ENCODE assay signal across 18 cellular contexts in the genomic region with DNA sequence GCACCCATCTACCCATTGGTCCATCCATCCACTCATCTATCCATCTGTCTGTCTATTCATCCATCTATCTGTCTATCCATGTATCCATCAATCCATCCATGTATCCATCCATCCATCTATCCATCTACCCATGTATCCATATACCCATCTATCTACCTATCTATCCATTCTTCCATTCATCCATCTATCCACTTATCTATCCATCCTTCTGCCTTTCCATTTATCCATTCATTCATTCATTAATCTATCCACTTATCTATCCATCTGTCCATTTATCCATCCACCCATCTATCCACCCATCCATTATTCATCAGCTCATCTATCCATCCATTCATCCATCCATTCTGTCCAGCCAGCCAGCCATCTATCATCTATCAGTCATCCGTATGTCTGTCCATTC. TPM values are rescaled to one million over a fixed set of nuclear protein-coding genes. Genes with fewer than 3 reads are reported as not detected.
DNase-seq lines count a peak whose midpoint lies in the region; ATAC-seq, FAIRE-seq and TF ChIP-seq lines count a peak whose summit lies in the region.
"Had no signal": no experiment of that assay in that cellular context is flagged by ENCODE, and none has a peak within 500 bp of the region (broad histone marks: within the 10 kb centered on the region; RNA-seq: fewer than 3 reads in every experiment).

No MANE protein-coding gene starts in this region.

- no peak overlapping the region for H3K4me3 ChIP-seq in CD8-positive, alpha-beta T cell (ENCODE audit: low read depth, low read length)
- H3K4me3 ChIP-seq in aorta (ENCODE audit: low read length in 2 of 2) = no peak overlapping the region
- H3K4me3 ChIP-seq: HAP-1, K562 had no signal

- no peaks in the 10 kb centered on the region for H3K27me3 ChIP-seq in CD8-positive, alpha-beta T cell (ENCODE audit: insufficient read depth, low read length)
- H3K27me3 ChIP-seq in aorta (ENCODE audit: control insufficient read depth in 1 of 2, insufficient read depth in 2 of 2, low read length in 1 of 2) = no peaks in the 10 kb centered on the region

- no peak overlapping the region for H3K27ac ChIP-seq in CD8-positive, alpha-beta T cell (ENCODE audit: low read depth, low read length)
- H3K27ac ChIP-seq in aorta (ENCODE audit: low read depth in 1 of 2, low read length in 2 of 2) = no peak overlapping the region

- peak overlapping the region; percentile 3 for H3K27ac Mint-ChIP-seq in activated CD4-positive, alpha-beta T cell treated with anti-CD3 and anti-CD28 coated beads, Interleukin-2, amount 10 ng/mL, durations not matched to agents 7 days and 5 days
- no peak overlapping the region for H3K27ac Mint-ChIP-seq in activated CD4-positive, alpha-beta T cell treated with anti-CD3 and anti-CD28 coated beads for 36 hours
- peak overlapping the region; percentile 16 for H3K27ac Mint-ChIP-seq in CD8-positive, alpha-beta T cell
- peak overlapping the region; percentile 24 for H3K27ac Mint-ChIP-seq in glutamatergic neuron (ENCODE audit: unreplicated experiment)
- H3K27ac Mint-ChIP-seq: B cell; CD4-positive, alpha-beta T cell; HFFc6 had no signal

- peaks cover 5% of the 10 kb centered on the region for H3K9me3 ChIP-seq in CD8-positive, alpha-beta T cell (ENCODE audit: low read length)
- H3K9me3 ChIP-seq in aorta (ENCODE audit: control insufficient read depth, low read length) = no peaks in the 10 kb centered on the region

- H3K9me3 Mint-ChIP-seq in activated CD4-positive, alpha-beta T cell treated with anti-CD3 and anti-CD28 coated beads, Interleukin-2, amount 10 ng/mL, durations not matched to agents 7 days and 5 days = peaks cover 7% of the 10 kb centered on the region
- H3K9me3 Mint-ChIP-seq in activated CD4-positive, alpha-beta T cell treated with anti-CD3 and anti-CD28 coated beads for 36 hours (ENCODE audit: low read depth) = peaks cover 16% of the 10 kb centered on the region
- H3K9me3 Mint-ChIP-seq in CD8-positive, alpha-beta T cell = peaks cover 14% of the 10 kb centered on the region
- peaks cover 4% of the 10 kb centered on the region for H3K9me3 Mint-ChIP-seq in glutamatergic neuron (ENCODE audit: unreplicated experiment)

- ATAC-seq in activated CD4-positive, alpha-beta T cell treated with anti-CD3 and anti-CD28 coated beads for 36 hours = no peak
- ATAC-seq in CD8-positive, alpha-beta T cell = no peak
- ATAC-seq in aorta (ENCODE audit: low FRiP score) = no peak

- CTCF ChIA-PET in activated CD4-positive, alpha-beta T cell treated with anti-CD3 and anti-CD28 coated beads, Interleukin-2, amount 10 ng/mL, durations not matched to agents 7 days and 5 days (lab: Charles Lee) = interaction anchor here (0.8 to 1.2 kb wide), 2 partner anchors 18 to 29 kb away, joined by 3 read pairs; no protein-coding TSS in a partner anchor
- CTCF ChIA-PET in activated CD4-positive, alpha-beta T cell treated with anti-CD3 and anti-CD28 coated beads for 36 hours (lab: Charles Lee) = interaction anchor here (0.8 to 1.5 kb wide), 7 partner anchors 12 to 116 kb away, joined by 3 to 6 read pairs (median 3); no protein-coding TSS in a partner anchor
- CTCF ChIA-PET in CD8-positive, alpha-beta T cell (lab: Charles Lee) = interaction anchor here (1.3 to 8.2 kb wide), 8 partner anchors 9 to 114 kb away, joined by 3 to 55 read pairs (median 4); no protein-coding TSS in a partner anchor

- H3K4me1 Mint-ChIP-seq in activated CD4-positive, alpha-beta T cell treated with anti-CD3 and anti-CD28 coated beads, Interleukin-2, amount 10 ng/mL, durations not matched to agents 7 days and 5 days = peaks cover 4% of the 10 kb centered on the region
- H3K4me1 Mint-ChIP-seq in activated CD4-positive, alpha-beta T cell treated with anti-CD3 and anti-CD28 coated beads for 36 hours = peaks cover 5% of the 10 kb centered on the region
- H3K4me1 Mint-ChIP-seq in CD8-positive, alpha-beta T cell (ENCODE audit: low read depth) = peaks cover 2% of the 10 kb centered on the region
- no peaks in the 10 kb centered on the region for H3K4me1 Mint-ChIP-seq in glutamatergic neuron (ENCODE audit: low read depth, unreplicated experiment)

- peaks cover 97% of the 10 kb centered on the region for H3K36me3 Mint-ChIP-seq in activated CD4-positive, alpha-beta T cell treated with anti-CD3 and anti-CD28 coated beads, Interleukin-2, amount 10 ng/mL, durations not matched to agents 7 days and 5 days (ENCODE audit: low read depth)
- H3K36me3 Mint-ChIP-seq in activated CD4-positive, alpha-beta T cell treated with anti-CD3 and anti-CD28 coated beads for 36 hours (ENCODE audit: low read depth) = peaks cover 81% of the 10 kb centered on the region
- H3K36me3 Mint-ChIP-seq in CD8-positive, alpha-beta T cell = peaks cover 94% of the 10 kb centered on the region
- H3K36me3 Mint-ChIP-seq in glutamatergic neuron (ENCODE audit: unreplicated experiment) = peaks cover 10% of the 10 kb centered on the region

- H3K36me3 ChIP-seq in CD8-positive, alpha-beta T cell (ENCODE audit: insufficient read depth, low read length) = peaks cover 60% of the 10 kb centered on the region
- H3K36me3 ChIP-seq in aorta (ENCODE audit: control insufficient read depth in 1 of 2, insufficient read depth in 2 of 2, low read length in 1 of 2) = peaks cover 5 to 15% of the 10 kb centered on the region in 2 donors

- no peaks in the 10 kb centered on the region for H3K4me1 ChIP-seq in CD8-positive, alpha-beta T cell (ENCODE audit: insufficient read depth, low read length)
- H3K4me1 ChIP-seq in aorta (ENCODE audit: control insufficient read depth in 1 of 2, insufficient read depth in 2 of 2, low read length in 2 of 2) = no peaks in the 10 kb centered on the region
- H3K4me1 ChIP-seq: HAP-1 had no signal

- POLR2A ChIA-PET in activated CD4-positive, alpha-beta T cell treated with anti-CD3 and anti-CD28 coated beads, Interleukin-2, amount 10 ng/mL, durations not matched to agents 7 days and 5 days (lab: Charles Lee) = no interaction called here
- POLR2A ChIA-PET in activated CD4-positive, alpha-beta T cell treated with anti-CD3 and anti-CD28 coated beads for 36 hours (lab: Charles Lee) = no interaction called here
- POLR2A ChIA-PET in CD8-positive, alpha-beta T cell (lab: Charles Lee) = no interaction called here

- WGBS in aorta, 2 donors = 98 to 100% methylated on average over 1 of the region's 1 CpG

- peak; percentile 13 for FAIRE-seq in HTR-8/SVneo (lab: Jason Lieb, UNC)
- FAIRE-seq: D721Med, GM12892 had no signal

- no peak for DNase-seq in activated CD4-positive, alpha-beta T cell treated with anti-CD3 and anti-CD28 coated beads, Interleukin-2, amount 10 ng/mL, durations not matched to agents 7 days and 5 days
- no peak for DNase-seq in activated CD4-positive, alpha-beta T cell treated with anti-CD3 and anti-CD28 coated beads for 36 hours
- no peak for DNase-seq in CD8-positive, alpha-beta T cell
- no peak for DNase-seq in HTR-8/SVneo (ENCODE audit: insufficient read length, low spot score)
- no peak for DNase-seq in glutamatergic neuron
- DNase-seq in aorta = no peak
- no peak for DNase-seq in NCI-H146 treated with DMSO at 0.1 percent for 48 hours (lab: John Stamatoyannopoulos, UW; ENCODE audit: unreplicated experiment)
- DNase-seq: C1 segment of cervical spinal cord, DND-41, GDM1, GOT3, HFFc6 had no signal

- no peaks in the 10 kb centered on the region for H3K27me3 Mint-ChIP-seq in activated CD4-positive, alpha-beta T cell treated with anti-CD3 and anti-CD28 coated beads, Interleukin-2, amount 10 ng/mL, durations not matched to agents 7 days and 5 days
- H3K27me3 Mint-ChIP-seq in activated CD4-positive, alpha-beta T cell treated with anti-CD3 and anti-CD28 coated beads for 36 hours = no peaks in the 10 kb centered on the region
- H3K27me3 Mint-ChIP-seq in CD8-positive, alpha-beta T cell (ENCODE audit: low read depth) = no peaks in the 10 kb centered on the region
- no peaks in the 10 kb centered on the region for H3K27me3 Mint-ChIP-seq in glutamatergic neuron (ENCODE audit: unreplicated experiment)
- H3K27me3 Mint-ChIP-seq: B cell; CD4-positive, alpha-beta T cell had no signal

- TF ChIP-seq CTCF in CD8-positive, alpha-beta T cell (IDR thresholded peaks at IDR 0.05) = no peak
- no peak for TF ChIP-seq CTCF in glutamatergic neuron (IDR thresholded peaks at IDR 0.05; ENCODE audit: partially characterized antibody, unreplicated experiment)

- intact Hi-C loops in activated CD4-positive, alpha-beta T cell treated with anti-CD3 and anti-CD28 coated beads for 36 hours (cut with DNase I, micrococcal nuclease) = loop anchor here (1.0 kb wide), 1 partner anchor 48 kb away; no protein-coding TSS in a partner anchor
- intact Hi-C loops in CD8-positive, alpha-beta T cell (cut with DNase I, micrococcal nuclease) = loop anchor here in 1 of 2 experiments (1.0 kb wide), 1 partner anchor 22 kb away; a partner anchor contains a TSS
- intact Hi-C loops in aorta (cut with DNase I) = loop anchor here (5.0 kb wide), 2 partner anchors 45 to 50 kb away; no protein-coding TSS in a partner anchor

- H3K4me3 Mint-ChIP-seq in activated CD4-positive, alpha-beta T cell treated with anti-CD3 and anti-CD28 coated beads, Interleukin-2, amount 10 ng/mL, durations not matched to agents 7 days and 5 days = no peak overlapping the region
- H3K4me3 Mint-ChIP-seq in activated CD4-positive, alpha-beta T cell treated with anti-CD3 and anti-CD28 coated beads for 36 hours = no peak overlapping the region
- H3K4me3 Mint-ChIP-seq in CD8-positive, alpha-beta T cell = no peak overlapping the region
- no peak overlapping the region for H3K4me3 Mint-ChIP-seq in glutamatergic neuron (ENCODE audit: unreplicated experiment)
- H3K4me3 Mint-ChIP-seq: B cell; CD4-positive, alpha-beta T cell; HFFc6 had no signal

RNA-seq across cellular contexts. Expression of a gene that starts 21.5 kb away (rescaled TPM):
- 100 to 1,000 TPM; 168 to 193 TPM for total RNA-seq in activated CD4-positive, alpha-beta T cell treated with anti-CD3 and anti-CD28 coated beads, Interleukin-2, amount 10 ng/mL, durations not matched to agents 7 days and 5 days
- 100 to 1,000 TPM; 173 to 241 TPM for total RNA-seq in activated CD4-positive, alpha-beta T cell treated with anti-CD3 and anti-CD28 coated beads for 36 hours
- 10 to 100 TPM; 28.6 to 30.8 TPM for total RNA-seq in CD8-positive, alpha-beta T cell
- 1.9 TPM for total RNA-seq in glutamatergic neuron (ENCODE audit: unreplicated experiment)
- 10 to 100 TPM; 38.0 to 85.3 TPM for total RNA-seq in aorta
- 10 to 100 TPM in 1 of 2 donors, 1 to 10 TPM in 1; 7.4 to 12.9 TPM for polyA plus RNA-seq in aorta

RNA-seq across cellular contexts. Expression of a gene that starts 58.4 kb away (rescaled TPM):
- total RNA-seq in activated CD4-positive, alpha-beta T cell treated with anti-CD3 and anti-CD28 coated beads, Interleukin-2, amount 10 ng/mL, durations not matched to agents 7 days and 5 days = 10 to 100 TPM; 24.6 to 25.3 TPM
- 10 to 100 TPM; 22.4 to 27.4 TPM for total RNA-seq in activated CD4-positive, alpha-beta T cell treated with anti-CD3 and anti-CD28 coated beads for 36 hours
- total RNA-seq in CD8-positive, alpha-beta T cell = 10 to 100 TPM; 24.4 to 25.4 TPM
- total RNA-seq in glutamatergic neuron (ENCODE audit: unreplicated experiment) (2.8 TPM), aorta (10 to 100 TPM in 1 of 2 donors, 1 to 10 TPM in 1; 9.9 to 17.1 TPM)
- 1 to 10 TPM in 1 of 2 donors, under 1 TPM in 1; 0.88 to 3.6 TPM for polyA plus RNA-seq in aorta

RNA-seq across cellular contexts. Expression of a gene that starts 58.6 kb away (rescaled TPM):
- total RNA-seq in activated CD4-positive, alpha-beta T cell treated with anti-CD3 and anti-CD28 coated beads, Interleukin-2, amount 10 ng/mL, durations not matched to agents 7 days and 5 days = 1 to 10 TPM; 5.1 to 5.2 TPM
- total RNA-seq in activated CD4-positive, alpha-beta T cell treated with anti-CD3 and anti-CD28 coated beads for 36 hours = 1 to 10 TPM; 4.0 to 5.0 TPM
- total RNA-seq in CD8-positive, alpha-beta T cell = 1 to 10 TPM; 2.4 to 2.9 TPM
- total RNA-seq in glutamatergic neuron (ENCODE audit: unreplicated experiment) = not detected
- 1 to 10 TPM; 3.3 to 5.0 TPM for total RNA-seq in aorta
- 1 to 10 TPM; 1.3 to 3.8 TPM for polyA plus RNA-seq in aorta

Comparison
In these comparisons a context has a peak if more than half of its experiments do, and no peak if none do; other contexts are left out.
1. RNA of a gene that starts 21.5 kb away (total RNA-seq): 173 to 241 TPM in activated CD4-positive, alpha-beta T cell treated with anti-CD3 and anti-CD28 coated beads for 36 hours, 168 to 193 TPM in activated CD4-positive, alpha-beta T cell treated with anti-CD3 and anti-CD28 coated beads, Interleukin-2, amount 10 ng/mL, durations not matched to agents 7 days and 5 days, 38.0 to 85.3 TPM in aorta and 28.6 to 30.8 TPM in CD8-positive, alpha-beta T cell; 1.9 TPM in glutamatergic neuron (single experiment); every median in the first group is over 10 times any median in the second.